Comparison of ENCODE assay signal across 13 cellular contexts in the genomic region with DNA sequence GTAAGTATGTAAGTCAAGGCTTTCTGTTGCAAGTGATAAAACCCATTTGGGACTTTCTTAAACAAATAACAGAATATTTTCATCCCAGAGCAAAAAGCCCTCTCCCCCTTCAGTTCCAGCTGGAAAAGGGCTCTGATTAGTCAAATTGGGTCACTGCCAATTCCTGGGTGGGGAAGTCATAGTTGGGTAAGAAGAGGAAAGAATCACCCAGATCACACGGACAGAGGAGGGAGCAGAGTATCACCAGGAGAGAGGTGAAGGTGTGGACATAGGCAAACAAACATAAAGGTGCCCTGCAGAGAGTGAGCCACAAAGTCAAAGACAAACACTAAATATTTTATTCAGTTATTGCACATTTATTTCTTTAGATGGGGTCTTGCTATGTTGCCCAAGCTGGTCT. TPM values are rescaled to one million over a fixed set of nuclear protein-coding genes. Genes with fewer than 3 reads are reported as not detected.
A peak's percentile ranks its signal among the peaks of the same experiment; 100 is the strongest.
DNase-seq lines count a peak whose midpoint lies in the region; ATAC-seq and TF ChIP-seq lines count a peak whose summit lies in the region.
"Had no signal": no experiment of that assay in that cellular context is flagged by ENCODE, and none has a peak within 500 bp of the region (broad histone marks: within the 10 kb centered on the region; RNA-seq: fewer than 3 reads in every experiment).

No MANE protein-coding gene starts in this region.

- DNase-seq in DMS 273 (lab: John Stamatoyannopoulos, UW; ENCODE audit: unreplicated experiment) (peak; percentile 12), DMS 273 treated with DMSO at 0.1 percent for 48 hours (lab: John Stamatoyannopoulos, UW) (no peak), M059J (ENCODE audit: low read depth) (peak; percentile 15), memory B cell (ENCODE audit: low spot score in 2 of 2) (no peak), Caco-2 (no peak), amygdala (lab: John Stamatoyannopoulos, UW) (no peak), SW 1271 (lab: John Stamatoyannopoulos, UW) (no peak)
- DNase-seq in central memory CD8-positive, alpha-beta T cell (ENCODE audit: low spot score in 2 of 2) = no peak
- DNase-seq: activated naive CD4-positive, alpha-beta T cell treated with anti-CD3 and anti-CD28 coated beads, Interleukin-2, amount 50 U/mL, for 16 hours; NCI-H1930; NK-92 treated with Interleukin-12 subunit alpha and Interleukin-12 subunit beta, amount 100 ng/mL, for 24 hours had no signal

- CTCF ChIA-PET in Caco-2 (lab: Charles Lee) = interaction anchor here (0.8 kb wide), 1 partner anchor 12 kb away, joined by 3 read pairs; no protein-coding TSS in a partner anchor

- no peaks in the 10 kb centered on the region for H3K9me3 Mint-ChIP-seq in central memory CD8-positive, alpha-beta T cell
- H3K9me3 Mint-ChIP-seq in memory B cell (no peaks in the 10 kb centered on the region), Caco-2 (ENCODE audit: unreplicated experiment) (no peaks in the 10 kb centered on the region)

- peaks cover 4% of the 10 kb centered on the region for H3K36me3 Mint-ChIP-seq in central memory CD8-positive, alpha-beta T cell (ENCODE audit: insufficient read depth)
- H3K36me3 Mint-ChIP-seq in memory B cell (no peaks in the 10 kb centered on the region), Caco-2 (ENCODE audit: insufficient read depth, unreplicated experiment) (no peaks in the 10 kb centered on the region)

- no peak overlapping the region for H3K4me3 ChIP-seq in Caco-2 (ENCODE audit: low read depth, low read length)
- H3K4me3 ChIP-seq: prostate gland, thoracic aorta had no signal

- no TSS peak for BruUV-seq in Caco-2 (replicated peaks; lab: Mats Ljungman, UMichigan)

- H3K4me3 Mint-ChIP-seq in central memory CD8-positive, alpha-beta T cell = no peak overlapping the region
- H3K4me3 Mint-ChIP-seq in memory B cell (no peak overlapping the region), Caco-2 (ENCODE audit: unreplicated experiment) (no peak overlapping the region)

- intact Hi-C loops in Caco-2 (cut with micrococcal nuclease; ENCODE audit: unreplicated experiment) = no loop called here

- H3K27ac Mint-ChIP-seq in central memory CD8-positive, alpha-beta T cell (ENCODE audit: low read depth) = peak overlapping the region; percentile 33
- H3K27ac Mint-ChIP-seq in memory B cell = peak overlapping the region; percentile 22
- H3K27ac Mint-ChIP-seq in Caco-2 (ENCODE audit: unreplicated experiment) = no peak overlapping the region

- H3K4me1 Mint-ChIP-seq in central memory CD8-positive, alpha-beta T cell = peaks cover 30% of the 10 kb centered on the region
- peaks cover 5% of the 10 kb centered on the region for H3K4me1 Mint-ChIP-seq in memory B cell
- H3K4me1 Mint-ChIP-seq in Caco-2 (ENCODE audit: low read depth, unreplicated experiment) = no peaks in the 10 kb centered on the region

- no peaks in the 10 kb centered on the region for H3K9me3 ChIP-seq in Caco-2
- H3K9me3 ChIP-seq: prostate gland, thoracic aorta had no signal

- H3K27me3 Mint-ChIP-seq in central memory CD8-positive, alpha-beta T cell = no peaks in the 10 kb centered on the region
- no peaks in the 10 kb centered on the region for H3K27me3 Mint-ChIP-seq in memory B cell
- H3K27me3 Mint-ChIP-seq in Caco-2 (ENCODE audit: insufficient read depth, unreplicated experiment) = peaks cover 2% of the 10 kb centered on the region

- TF ChIP-seq CTCF in Caco-2 (IDR thresholded peaks at IDR 0.05; ENCODE audit: insufficient read depth in 1 of 2, low read depth in 1 of 2, low read length in 1 of 2, severe bottlenecking in 1 of 2, unreplicated experiment in 1 of 2) = no peak

- no peak for ATAC-seq in central memory CD8-positive, alpha-beta T cell (replicated peaks; ENCODE audit: extremely low read depth, poor library complexity, severe bottlenecking)
- no peak for ATAC-seq in memory B cell (ENCODE audit: low read depth)

- H3K27me3 ChIP-seq in Caco-2 (replicated peaks; ENCODE audit: control insufficient read depth, insufficient read depth, low read length) = no peaks in the 10 kb centered on the region

- H3K4me1 ChIP-seq in Caco-2 = no peaks in the 10 kb centered on the region
- H3K4me1 ChIP-seq: prostate gland had no signal

- POLR2A ChIA-PET in Caco-2 (lab: Charles Lee) = interaction anchor here (0.5 kb wide), 1 partner anchor 11 kb away, joined by 3 read pairs; no protein-coding TSS in a partner anchor

- H3K36me3 ChIP-seq in Caco-2 (ENCODE audit: control insufficient read depth, insufficient read depth, low read length) = no peaks in the 10 kb centered on the region
- H3K36me3 ChIP-seq: prostate gland, thoracic aorta had no signal

RNA-seq across cellular contexts. Expression of a gene that starts 36.3 kb away (rescaled TPM):
- 1.9 and 3.0 TPM in 2 replicates for total RNA-seq in M059J (2014; rRNA removed; shearing (Covaris generic))
- 26.3 and 34.0 TPM in 2 replicates for total RNA-seq in Caco-2 (2022)

Comparison
In these comparisons a context has a peak if more than half of its experiments do, and no peak if none do; other contexts are left out.
1. DNase-seq: peak in DMS 273 (single experiment) and M059J (single experiment); none in DMS 273 treated with DMSO at 0.1 percent for 48 hours (single experiment), central memory CD8-positive, alpha-beta T cell (0 of 2), memory B cell (0 of 2), Caco-2 (0 of 2), amygdala (0 of 56) and SW 1271 (0 of 2).